7 cellular contexts compared by ENCODE assay signal in genomic region chr6:63571382-63571882, GRCh38. TPM values are rescaled to one million over a fixed set of nuclear protein-coding genes. Genes with fewer than 3 reads are reported as not detected.
DNase-seq lines count a peak whose midpoint lies in the region; ATAC-seq and TF ChIP-seq lines count a peak whose summit lies in the region.

No MANE protein-coding gene starts in this region.

- intact Hi-C loops in esophagus muscularis mucosa (cut with DNase I) = loop anchor here (10.0 kb wide), 2 partner anchors 63 to 217 kb away; partner anchors contain the start of gene PHF3

- H3K4me1 ChIP-seq in HEK293 (ENCODE audit: control insufficient read depth, insufficient read depth, low read length) (peaks cover 16% of the 10 kb centered on the region; the same call in 1 of the 2 replicates), RWPE2 (ENCODE audit: insufficient read depth, poor library complexity, severe bottlenecking) (peaks cover 23% of the 10 kb centered on the region), esophagus muscularis mucosa (peaks cover 4 to 28% (median 23%) of the 10 kb centered on the region in 4 donors), rectal smooth muscle tissue (ENCODE audit: control insufficient read depth, insufficient read depth, low read length) (peaks cover 3% of the 10 kb centered on the region)

- peak overlapping the region; percentile 96 for H3K27ac ChIP-seq in HEK293 (ENCODE audit: extremely low read depth, low read depth, low read length)
- peak overlapping the region; percentile 97 for H3K27ac ChIP-seq in RWPE2 (ENCODE audit: poor library complexity, severe bottlenecking)
- peak overlapping the region; percentile 100 for H3K27ac ChIP-seq in esophagus muscularis mucosa (replicated peaks in 1 of 4)
- H3K27ac ChIP-seq in rectal smooth muscle tissue (ENCODE audit: low read depth, low read length) = peak overlapping the region; percentile 100

- H3K9me3 ChIP-seq in HEK293 (ENCODE audit: control insufficient read depth, insufficient read depth, low read depth, low read length) (no peaks in the 10 kb centered on the region), RWPE2 (ENCODE audit: severe bottlenecking) (no peaks in the 10 kb centered on the region), esophagus muscularis mucosa (no peaks in the 10 kb centered on the region)

- H3K27me3 ChIP-seq in RWPE2 (ENCODE audit: insufficient read depth, poor library complexity, severe bottlenecking) (no peaks in the 10 kb centered on the region), esophagus muscularis mucosa (no peaks in the 10 kb centered on the region), rectal smooth muscle tissue (ENCODE audit: control insufficient read depth, insufficient read depth, low read length) (no peaks in the 10 kb centered on the region)

- 29% methylated on average over 13 of the region's 13 CpGs for WGBS in esophagus muscularis mucosa

- H3K4me3 ChIP-seq in HEK293 (ENCODE audit: low read depth, low read length) = peak overlapping the region; percentile 39
- H3K4me3 ChIP-seq in RWPE2 (ENCODE audit: severe bottlenecking) = peak overlapping the region; percentile 76
- peak overlapping the region; percentile 89 to 97 (median 94) for H3K4me3 ChIP-seq in esophagus muscularis mucosa
- peak overlapping the region; percentile 77 for H3K4me3 ChIP-seq in rectal smooth muscle tissue (ENCODE audit: low read length)

- peak overlapping the region; percentile 45 for H3K9ac ChIP-seq in rectal smooth muscle tissue (ENCODE audit: low read length)

- no peak for TF ChIP-seq POLR2A in esophagus muscularis mucosa (IDR thresholded peaks at IDR 0.05; ENCODE audit: low read depth)

- ATAC-seq in RWPE2 (ENCODE audit: low read depth) (no peak), HG03520 (IDR thresholded peaks at IDR 0.05; ENCODE audit: unreplicated experiment) (no peak)

- CTCF ChIA-PET in HEK293 (lab: Yijun Ruan, JAX) = interaction anchor here (0.5 to 1.2 kb wide), 3 partner anchors 49 to 276 kb away, joined by 3 to 7 read pairs (median 4); no protein-coding TSS in a partner anchor

- DNase-seq in RWPE2 (ENCODE audit: low spot score) (no peak), esophagus muscularis mucosa (ENCODE audit: extremely low spot score) (no peak), DMS114 treated with DMSO at 0.1 percent for 48 hours (lab: John Stamatoyannopoulos, UW; ENCODE audit: unreplicated experiment) (no peak)
- DNase-seq in stimulated activated CD4-positive, alpha-beta T cell treated with anti-CD3 and anti-CD28 coated beads, Interleukin-4, amount 100 ng/mL, for 4 hours = no peak

- TF ChIP-seq CTCF in HEK293 (tag by site-specific recombination; IDR thresholded peaks at IDR 0.05) = no peak
- no peak for TF ChIP-seq CTCF in RWPE2 (IDR thresholded peaks at IDR 0.05; ENCODE audit: poor library complexity, severe bottlenecking)
- no peak for TF ChIP-seq CTCF in esophagus muscularis mucosa (IDR thresholded peaks at IDR 0.05)

- TF ChIP-seq EP300 in esophagus muscularis mucosa (IDR thresholded peaks at IDR 0.05) = no peak

- H3K36me3 ChIP-seq in HEK293 (ENCODE audit: control insufficient read depth in 2 of 2, insufficient read depth in 1 of 2, low read length in 2 of 2) (peaks cover 3 to 10% of the 10 kb centered on the region in 2 experiments; a peak in 2 of 3 replicates), RWPE2 (ENCODE audit: low read depth) (peaks cover 40% of the 10 kb centered on the region), esophagus muscularis mucosa (peaks cover 0 to 2% (median 1%) of the 10 kb centered on the region in 4 donors), rectal smooth muscle tissue (ENCODE audit: control insufficient read depth, insufficient read depth, low read length) (no peaks in the 10 kb centered on the region)

- POLR2A ChIA-PET in HEK293 (lab: Yijun Ruan, JAX) = no interaction called here

TF ChIP-seq in HEK293, 187 proteins besides CTCF, POLR2A, EP300 and RAD21:
- no peak for TF ChIP-seq PRDM6 (tag by site-specific recombination; IDR thresholded peaks at IDR 0.05)
- TF ChIP-seq ZNF677 (tag by site-specific recombination; IDR thresholded peaks at IDR 0.05) = no peak
- peak; percentile 50; the same call in 1 of the 2 replicates for TF ChIP-seq PRDM1 (tag by site-specific recombination; IDR thresholded peaks at IDR 0.05)
- TF ChIP-seq OVOL3 (tag by site-specific recombination; IDR thresholded peaks at IDR 0.05) = no peak
- TF ChIP-seq ZFP41 (tag by site-specific recombination; IDR thresholded peaks at IDR 0.05; ENCODE audit: borderline replicate concordance) = no peak
- TF ChIP-seq ZNF600 (tag by site-specific recombination; IDR thresholded peaks at IDR 0.05) = no peak
- TF ChIP-seq, protein P1, sequence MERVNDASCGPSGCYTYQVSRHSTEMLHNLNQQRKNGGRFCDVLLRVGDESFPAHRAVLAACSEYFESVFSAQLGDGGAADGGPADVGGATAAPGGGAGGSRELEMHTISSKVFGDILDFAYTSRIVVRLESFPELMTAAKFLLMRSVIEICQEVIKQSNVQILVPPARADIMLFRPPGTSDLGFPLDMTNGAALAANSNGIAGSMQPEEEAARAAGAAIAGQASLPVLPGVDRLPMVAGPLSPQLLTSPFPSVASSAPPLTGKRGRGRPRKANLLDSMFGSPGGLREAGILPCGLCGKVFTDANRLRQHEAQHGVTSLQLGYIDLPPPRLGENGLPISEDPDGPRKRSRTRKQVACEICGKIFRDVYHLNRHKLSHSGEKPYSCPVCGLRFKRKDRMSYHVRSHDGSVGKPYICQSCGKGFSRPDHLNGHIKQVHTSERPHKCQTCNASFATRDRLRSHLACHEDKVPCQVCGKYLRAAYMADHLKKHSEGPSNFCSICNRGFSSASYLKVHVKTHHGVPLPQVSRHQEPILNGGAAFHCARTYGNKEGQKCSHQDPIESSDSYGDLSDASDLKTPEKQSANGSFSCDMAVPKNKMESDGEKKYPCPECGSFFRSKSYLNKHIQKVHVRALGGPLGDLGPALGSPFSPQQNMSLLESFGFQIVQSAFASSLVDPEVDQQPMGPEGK (tag by site-specific recombination; IDR thresholded peaks at IDR 0.05) = no peak
- TF ChIP-seq SETDB1 (IDR thresholded peaks at IDR 0.05; ENCODE audit: insufficient read length, low read length) = peak; percentile 15
- TF ChIP-seq TRIM28 (IDR thresholded peaks at IDR 0.05; ENCODE audit: borderline replicate concordance, low read length) = peak; percentile 57; the same call in 1 of the 2 replicates
- 0 out of 2 replicates have a peak, but pooled peaks have one; percentile 22 for TF ChIP-seq FEZF1 (tag by site-specific recombination; IDR thresholded peaks at IDR 0.05)
TF ChIP-seq in HEK293: peak in this region for 4.

RNA-seq across cellular contexts. Expression of gene PTP4A1, which starts 0.8 kb away (rescaled TPM):
- 10 to 100 TPM; 23.7 to 31.3 (median 27.8) TPM for total RNA-seq in esophagus muscularis mucosa

Comparison
In these comparisons a context has a peak if more than half of its experiments do, and no peak if none do; other contexts are left out.
1. H3K4me3 ChIP-seq: peak in every context shown above with its lines; median percentile 94 in esophagus muscularis mucosa; 77 in rectal smooth muscle tissue; 76 in RWPE2; 39 in HEK293.